In the genomic region with DNA sequence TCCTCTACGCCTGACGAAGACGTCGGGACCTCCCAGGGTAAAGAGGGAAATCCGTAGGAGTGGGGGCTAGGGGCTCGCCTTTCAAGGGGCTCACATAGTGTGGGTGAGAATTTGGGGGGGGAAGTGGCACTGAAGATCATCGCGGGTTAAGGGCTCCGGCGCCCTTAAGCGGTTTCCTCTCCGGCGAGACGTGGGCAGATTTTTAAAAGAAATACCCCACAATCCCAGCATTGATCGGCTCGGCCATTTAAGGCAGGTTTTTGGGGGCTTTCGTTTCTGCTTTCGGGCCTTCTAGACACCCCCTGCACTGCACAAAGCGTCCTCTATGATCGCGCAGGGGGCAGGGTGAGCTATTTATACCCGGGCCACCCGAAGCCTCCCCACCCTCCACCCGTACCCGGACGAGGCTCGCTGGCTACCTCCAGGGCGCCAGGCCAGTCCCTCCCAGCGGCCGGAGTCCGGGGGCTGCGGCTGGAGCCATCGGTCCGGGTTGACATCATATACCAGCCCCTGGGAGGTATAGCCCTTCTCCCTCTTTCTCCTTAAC, we compare ENCODE assay signal across 11 cellular contexts. TPM values are rescaled to one million over a fixed set of nuclear protein-coding genes. Genes with fewer than 3 reads are reported as not detected.
DNase-seq lines count a peak whose midpoint lies in the region; ATAC-seq and TF ChIP-seq lines count a peak whose summit lies in the region.
"Had no signal": no experiment of that assay in that cellular context is flagged by ENCODE, and none has a peak within 500 bp of the region (broad histone marks: within the 10 kb centered on the region; RNA-seq: fewer than 3 reads in every experiment).

No MANE protein-coding gene starts in this region.

- no peak overlapping the region for H3K9ac ChIP-seq in mammary epithelial cell (ENCODE audit: insufficient read depth, low read length)

- H3K4me1 Mint-ChIP-seq in naive thymus-derived CD4-positive, alpha-beta T cell = peaks cover 20 to 80% (median 60%) of the 10 kb centered on the region in 7 donors

- no peaks in the 10 kb centered on the region for H3K9me3 ChIP-seq in A673 (ENCODE audit: low read depth, low read length, poor library complexity, severe bottlenecking)
- no peaks in the 10 kb centered on the region for H3K9me3 ChIP-seq in mammary epithelial cell (replicated peaks; ENCODE audit: insufficient read depth, low read length)
- no peaks in the 10 kb centered on the region for H3K9me3 ChIP-seq in naive thymus-derived CD4-positive, alpha-beta T cell (ENCODE audit: control insufficient read depth in 2 of 3, low read length in 3 of 3)
- H3K9me3 ChIP-seq in prostate gland = no peaks in the 10 kb centered on the region
- H3K9me3 ChIP-seq: upper lobe of left lung had no signal

- dilution Hi-C loops in mammary epithelial cell (cut with HindIII; ENCODE audit: low sequenced_read_pairs) = no loop called here

- BruUV-seq in A673 (replicated peaks; lab: Mats Ljungman, UMichigan) (no TSS peak), mammary epithelial cell (replicated peaks; lab: Mats Ljungman, UMichigan) (no TSS peak)

- intact Hi-C loops in A673 (cut with micrococcal nuclease; ENCODE audit: unreplicated experiment) (loop anchor here (10.0 kb wide), 1 partner anchor 1842 kb away; the partner anchor contains the start of gene NXT1), mammary epithelial cell (cut with micrococcal nuclease) (no loop called here), prostate gland (cut with DNase I) (no loop called here)
- intact Hi-C loops in naive thymus-derived CD4-positive, alpha-beta T cell (cut with micrococcal nuclease) = loop anchor here in 1 of 2 donors (2.0 kb wide), 1 partner anchor 192 kb away; the partner anchor contains the start of gene PAX1

- CTCF ChIA-PET in A673 (lab: Charles Lee) = no interaction called here
- CTCF ChIA-PET in mammary epithelial cell (lab: Charles Lee; ENCODE audit: low non-redundant PET) = no interaction called here
- CTCF ChIA-PET in naive thymus-derived CD4-positive, alpha-beta T cell (lab: Charles Lee) = interaction anchor here (0.9 kb wide), 1 partner anchor 277 kb away, joined by 3 read pairs; no protein-coding TSS in a partner anchor

- DNase-seq in A673 (ENCODE audit: low spot score) (peak; percentile 59), GM13977 (ENCODE audit: low spot score) (peak; percentile 70), mammary epithelial cell (no peak), NCI-H1417 treated with DMSO at 0.1 percent for 48 hours (lab: John Stamatoyannopoulos, UW) (no peak), retina (no peak), prostate gland (ENCODE audit: low spot score) (no peak)
- no peak for DNase-seq in naive thymus-derived CD4-positive, alpha-beta T cell
- DNase-seq: NCI-H1930 had no signal

- 20% methylated on average over 17 of the region's 34 CpGs for WGBS in mammary epithelial cell (ENCODE audit: low coverage, missing lambda C conversion rate)
- WGBS in prostate gland = 1% methylated on average over 34 of the region's 34 CpGs

- H3K27ac Mint-ChIP-seq in naive thymus-derived CD4-positive, alpha-beta T cell = peak overlapping the region in 1 of 9 donors; percentile 72

- in situ Hi-C loops in GM13977 (cut with MboI; ENCODE audit: low pct_unique_long_range_greater_than_20kb, low sequenced_read_pairs, unreplicated experiment) = loop anchor here (25.0 kb wide), 2 partner anchors 400 to 1150 kb away; partner anchors contain the start of genes INSM1 and LINC00237
- in situ Hi-C loops in mammary epithelial cell (cut with MboI; ENCODE audit: low sequenced_read_pairs in 2 of 2) = no loop called here

- peaks cover 55 to 90% (median 70%) of the 10 kb centered on the region in 5 donors for H3K27me3 Mint-ChIP-seq in naive thymus-derived CD4-positive, alpha-beta T cell

- H3K4me3 Mint-ChIP-seq in naive thymus-derived CD4-positive, alpha-beta T cell = peak overlapping the region; percentile 33 to 85 (median 72)

- H3K27ac ChIP-seq in A673 (ENCODE audit: low read depth, low read length, poor library complexity, severe bottlenecking) (peak overlapping the region; percentile 94), mammary epithelial cell (ENCODE audit: insufficient read depth, low read depth, low read length) (no peak overlapping the region), prostate gland (no peak overlapping the region)
- no peak overlapping the region for H3K27ac ChIP-seq in naive thymus-derived CD4-positive, alpha-beta T cell (ENCODE audit: low read depth, low read length)
- H3K27ac ChIP-seq: skin epidermis, upper lobe of left lung had no signal

- peaks cover 0 to 4% (median 0%) of the 10 kb centered on the region in 5 donors for H3K36me3 Mint-ChIP-seq in naive thymus-derived CD4-positive, alpha-beta T cell

- peak overlapping the region; percentile 94 for H3K4me2 ChIP-seq in mammary epithelial cell (ENCODE audit: insufficient read depth, low read depth, low read length)

- H3K36me3 ChIP-seq in A673 (ENCODE audit: insufficient read depth, low read length, poor library complexity, severe bottlenecking) (peaks cover 57% of the 10 kb centered on the region), mammary epithelial cell (ENCODE audit: insufficient read depth, low read length) (no peaks in the 10 kb centered on the region), prostate gland (no peaks in the 10 kb centered on the region)
- H3K36me3 ChIP-seq in naive thymus-derived CD4-positive, alpha-beta T cell (ENCODE audit: control insufficient read depth in 2 of 3, insufficient read depth in 3 of 3, low read length in 3 of 3) = no peaks in the 10 kb centered on the region
- H3K36me3 ChIP-seq: upper lobe of left lung had no signal

- H3K9me3 Mint-ChIP-seq in naive thymus-derived CD4-positive, alpha-beta T cell = no peaks in the 10 kb centered on the region

- H3K4me1 ChIP-seq in A673 (ENCODE audit: insufficient read depth, low read length, poor library complexity, severe bottlenecking) (peaks cover 19% of the 10 kb centered on the region), mammary epithelial cell (ENCODE audit: insufficient read depth, low read length) (peaks cover 15% of the 10 kb centered on the region), prostate gland (replicated peaks) (no peaks in the 10 kb centered on the region)
- H3K4me1 ChIP-seq in naive thymus-derived CD4-positive, alpha-beta T cell (ENCODE audit: control insufficient read depth in 2 of 2, insufficient read depth in 2 of 2, low read length in 2 of 2) = peaks cover 0 to 26% of the 10 kb centered on the region in 2 donors

- peak overlapping the region; percentile 33 for H2AFZ ChIP-seq in mammary epithelial cell (ENCODE audit: low read depth, low read length)

- POLR2A ChIA-PET in A673 (lab: Charles Lee; ENCODE audit: low non-redundant PET) = interaction anchor here (0.6 kb wide), 1 partner anchor 654 kb away, joined by 3 read pairs; no protein-coding TSS in a partner anchor
- POLR2A ChIA-PET in naive thymus-derived CD4-positive, alpha-beta T cell (lab: Charles Lee) = no interaction called here

- no peaks in the 10 kb centered on the region for H3K79me2 ChIP-seq in mammary epithelial cell (ENCODE audit: insufficient read depth, low read length)

- H3K27me3 ChIP-seq in A673 (replicated peaks; ENCODE audit: insufficient read depth, low read depth, low read length, poor library complexity) (no peaks in the 10 kb centered on the region), mammary epithelial cell (ENCODE audit: insufficient read depth, low read length) (peaks cover 79% of the 10 kb centered on the region), prostate gland (replicated peaks; ENCODE audit: insufficient read depth) (peaks cover 71% of the 10 kb centered on the region)
- peaks cover 0 to 36% of the 10 kb centered on the region in 2 donors for H3K27me3 ChIP-seq in naive thymus-derived CD4-positive, alpha-beta T cell (ENCODE audit: control insufficient read depth in 2 of 2, insufficient read depth in 2 of 2, low read length in 2 of 2)

- no peak for TF ChIP-seq POLR2A in prostate gland (IDR thresholded peaks at IDR 0.05)

- H4K20me1 ChIP-seq in mammary epithelial cell (ENCODE audit: insufficient read depth, low read length) = no peaks in the 10 kb centered on the region

- H3K4me3 ChIP-seq in A673 (ENCODE audit: low read depth, low read length, poor library complexity, severe bottlenecking) (peak overlapping the region; percentile 84), mammary epithelial cell (replicated peaks in 1 of 3; ENCODE audit: insufficient read depth in 1 of 3, low read depth in 2 of 3, low read length in 3 of 3) (peak overlapping the region in 2 of 3 experiments; percentile 33 to 43), prostate gland (no peak overlapping the region)
- H3K4me3 ChIP-seq in naive thymus-derived CD4-positive, alpha-beta T cell (ENCODE audit: low read length) = peak overlapping the region; percentile 6

- no peak for TF ChIP-seq CTCF in A673 (conservative IDR thresholded peaks at IDR 0.05; ENCODE audit: low read depth, low read length)
- TF ChIP-seq CTCF in GM13977 (IDR thresholded peaks at IDR 0.05; ENCODE audit: extremely low read depth, insufficient read depth, missing control alignments) = no peak
- no peak for TF ChIP-seq CTCF in mammary epithelial cell (conservative IDR thresholded peaks at IDR 0.05 in 1 of 2, IDR thresholded peaks at IDR 0.05 in 1 of 2; ENCODE audit: extremely low read depth in 1 of 2, insufficient read depth in 1 of 2, low read depth in 1 of 2, low read length in 2 of 2)
- no peak for TF ChIP-seq CTCF in prostate gland (IDR thresholded peaks at IDR 0.05)

- ATAC-seq in naive thymus-derived CD4-positive, alpha-beta T cell = no peak
- no peak for ATAC-seq in GM21529 (IDR thresholded peaks at IDR 0.05; ENCODE audit: unreplicated experiment)

RNA-seq across cellular contexts. Expression of gene NKX2-2, which starts 1.2 kb away (rescaled TPM):
- total RNA-seq in A673 (2021) (78.8 and 85.1 TPM in 2 replicates), mammary epithelial cell (not detected), prostate gland (under 1 TPM in 1 of 2 donors, not detected in 1; 0.14 TPM)
- not detected for polyA plus RNA-seq in mammary epithelial cell
- polyA minus RNA-seq in mammary epithelial cell = not detected
- not detected for total RNA-seq in naive thymus-derived CD4-positive, alpha-beta T cell
- not detected for polyA plus RNA-seq in naive thymus-derived CD4-positive, alpha-beta T cell
- total RNA-seq: upper lobe of left lung had no signal

Comparison
In these comparisons a context has a peak if more than half of its experiments do, and no peak if none do; other contexts are left out.
1. DNase-seq: peak in A673 (single experiment) and GM13977 (single experiment); none in mammary epithelial cell (single experiment), naive thymus-derived CD4-positive, alpha-beta T cell (0 of 9), NCI-H1417 treated with DMSO at 0.1 percent for 48 hours (single experiment), retina (single experiment) and prostate gland (single experiment).
2. H3K4me3 ChIP-seq: peak in A673 (single experiment), mammary epithelial cell (2 of 3) and naive thymus-derived CD4-positive, alpha-beta T cell (single experiment); none in prostate gland (0 of 2).
3. RNA of gene NKX2-2, which starts 1.2 kb away (total RNA-seq): 78.8 to 85.1 TPM in A673; 0.14 TPM in prostate gland, not detected in mammary epithelial cell and not detected in naive thymus-derived CD4-positive, alpha-beta T cell; every median in the first group is over 10 times any median in the second.